ENCODE assay signal across 18 cellular contexts in the genomic region with DNA sequence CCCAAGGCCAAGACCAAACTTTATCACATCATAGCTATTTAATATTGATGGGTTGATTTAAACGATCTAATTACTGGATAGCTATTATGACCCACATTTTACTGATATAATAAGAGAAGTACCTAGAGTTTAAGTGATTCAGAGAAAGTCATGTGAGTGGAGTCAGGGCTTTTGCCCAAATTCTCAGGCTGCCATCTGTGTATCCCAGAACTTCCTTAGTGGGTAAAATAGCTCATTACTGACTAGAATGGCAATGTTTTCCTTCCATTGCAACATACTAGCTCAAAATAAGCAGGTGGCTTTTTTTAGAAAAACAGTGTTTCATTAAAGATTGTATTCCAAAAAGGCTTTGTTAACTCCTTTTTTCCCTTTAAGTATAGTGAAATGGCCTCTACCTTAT.
"Had no signal": no experiment of that assay in that cellular context is flagged by ENCODE, and none has a peak within 500 bp of the region (broad histone marks: within the 10 kb centered on the region; RNA-seq: fewer than 3 reads in every experiment).

No MANE protein-coding gene starts in this region.

- ATAC-seq: foreskin keratinocyte; left cardiac atrium; psoas muscle; stimulated activated naive B cell treated with anti-CD40 and anti-IgM and Interleukin-4, amounts not matched to agents 10 μg/mL and 1 μg/mL and 100 μg/mL, for 72 hours had no signal

- H3K4me1 ChIP-seq: foreskin keratinocyte, psoas muscle had no signal

- H3K27ac ChIP-seq: foreskin keratinocyte, psoas muscle, upper lobe of left lung, WERI-Rb-1 had no signal

- H3K9me3 ChIP-seq: adrenal gland, psoas muscle, upper lobe of left lung had no signal

- H3K4me3 ChIP-seq: adrenal gland, psoas muscle, upper lobe of left lung had no signal

- H3K27ac Mint-ChIP-seq: activated T-helper 17 cell treated with anti-CD3 and anti-CD28 coated beads, Interleukin-2, amount 50 U/mL, for 72 hours; endodermal cell; natural killer cell treated with Interleukin-12 subunit alpha and Interleukin-12 subunit beta and Interleukin-15 and Interleukin-18, amount 100 ng/mL, for 72 hours; stimulated activated naive B cell treated with anti-CD40 and anti-IgM and Interleukin-4, amounts not matched to agents 10 μg/mL and 1 μg/mL and 100 μg/mL, for 72 hours had no signal

- H3K4me3 Mint-ChIP-seq: brain; endodermal cell; natural killer cell treated with Interleukin-12 subunit alpha and Interleukin-12 subunit beta and Interleukin-15 and Interleukin-18, amount 100 ng/mL, for 72 hours; stimulated activated naive B cell treated with anti-CD40 and anti-IgM and Interleukin-4, amounts not matched to agents 10 μg/mL and 1 μg/mL and 100 μg/mL, for 72 hours had no signal

- H3K27me3 ChIP-seq: adrenal gland, foreskin keratinocyte, upper lobe of left lung had no signal

- H3K36me3 ChIP-seq: adrenal gland, upper lobe of left lung, WERI-Rb-1 had no signal

- H3K36me3 Mint-ChIP-seq: brain; natural killer cell treated with Interleukin-12 subunit alpha and Interleukin-12 subunit beta and Interleukin-15 and Interleukin-18, amount 100 ng/mL, for 72 hours; stimulated activated naive B cell treated with anti-CD40 and anti-IgM and Interleukin-4, amounts not matched to agents 10 μg/mL and 1 μg/mL and 100 μg/mL, for 72 hours had no signal

- H3K27me3 Mint-ChIP-seq: activated T-helper 17 cell treated with anti-CD3 and anti-CD28 coated beads, Interleukin-2, amount 50 U/mL, for 72 hours; brain had no signal

- H3K9me3 Mint-ChIP-seq: activated T-helper 17 cell treated with anti-CD3 and anti-CD28 coated beads, Interleukin-2, amount 50 U/mL, for 72 hours; natural killer cell treated with Interleukin-12 subunit alpha and Interleukin-12 subunit beta and Interleukin-15 and Interleukin-18, amount 100 ng/mL, for 72 hours; stimulated activated naive B cell treated with anti-CD40 and anti-IgM and Interleukin-4, amounts not matched to agents 10 μg/mL and 1 μg/mL and 100 μg/mL, for 72 hours had no signal

- DNase-seq: activated CD4-positive, alpha-beta T cell treated with anti-CD3 and anti-CD28 coated beads for 4 hours; activated naive CD4-positive, alpha-beta T cell treated with anti-CD3 and anti-CD28 coated beads, Interleukin-2, amount 50 U/mL, for 16 hours; adrenal gland; cerebellar nuclear complex; endodermal cell; erythroblast; foreskin keratinocyte; left cardiac atrium; occipital lobe; psoas muscle; stimulated activated CD4-positive, alpha-beta T cell treated with anti-CD3 and anti-CD28 coated beads, Interleukin-2, amount 100 ng/mL, for 24 hours; stimulated activated naive B cell treated with anti-CD40 and anti-IgM and Interleukin-4, amounts not matched to agents 10 μg/mL and 1 μg/mL and 100 μg/mL, for 72 hours; SW 1271; upper lobe of left lung; WERI-Rb-1 had no signal

- H3K4me1 Mint-ChIP-seq: stimulated activated naive B cell treated with anti-CD40 and anti-IgM and Interleukin-4, amounts not matched to agents 10 μg/mL and 1 μg/mL and 100 μg/mL, for 72 hours had no signal
